In the genomic region with DNA sequence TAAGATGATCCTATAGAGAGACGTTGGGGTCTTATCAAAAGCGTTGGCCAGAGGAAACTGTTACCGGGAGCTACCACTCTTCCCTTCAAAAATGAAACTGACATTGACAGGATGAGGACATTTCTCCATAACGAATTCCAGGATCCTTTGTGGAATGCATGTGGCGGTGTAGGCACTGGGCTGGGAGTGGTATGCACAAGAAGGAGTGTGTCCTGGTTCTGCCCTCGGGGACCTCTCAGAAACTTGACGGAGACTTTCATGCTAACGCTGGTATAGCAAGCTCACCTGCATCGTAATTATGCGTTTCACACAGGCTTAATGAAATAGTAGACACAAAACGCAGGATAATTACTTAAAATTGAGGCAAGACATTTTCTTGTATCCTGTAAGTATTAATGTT, we compare ENCODE assay signal across 23 cellular contexts.
DNase-seq lines count a peak whose midpoint lies in the region; ATAC-seq, FAIRE-seq and TF ChIP-seq lines count a peak whose summit lies in the region.
"Had no signal": no experiment of that assay in that cellular context is flagged by ENCODE, and none has a peak within 500 bp of the region (broad histone marks: within the 10 kb centered on the region; RNA-seq: fewer than 3 reads in every experiment).

No MANE protein-coding gene starts in this region.

- no peak for DNase-seq in activated naive CD4-positive, alpha-beta T cell treated with anti-CD3 and anti-CD28 coated beads, Interleukin-2, amount 10 ng/mL, durations not matched to agents 7 days and 5 days
- DNase-seq in Daoy (ENCODE audit: low read depth): peak; percentile 29
- DNase-seq in GM19239 (ENCODE audit: insufficient read length, low spot score): no peak
- DNase-seq in neural crest cell (ENCODE audit: low read depth, low spot score): no peak
- DNase-seq in naive thymus-derived CD8-positive, alpha-beta T cell: no peak
- DNase-seq: 8988T; ACHN; AML-193; BE2C; C1 segment of cervical spinal cord; Caco-2; CD8-positive, alpha-beta T cell; DMS153; DND-41; EL; GF-D8; H9 had no signal

- ATAC-seq in HG03135 (IDR thresholded peaks at IDR 0.05; ENCODE audit: unreplicated experiment): no peak
- ATAC-seq in naive thymus-derived CD8-positive, alpha-beta T cell: no peak
- no peak for ATAC-seq in activated CD4-positive, CD25-positive, alpha-beta regulatory T cell treated with anti-CD3 and anti-CD28 coated beads, Interleukin-2, amount 50 U/mL, for 24 hours
- ATAC-seq: A549; CD8-positive, alpha-beta T cell; GM23338; HCT116 had no signal

- no peak for TF ChIP-seq CTCF in neural crest cell (conservative IDR thresholded peaks at IDR 0.05)

- H3K4me3 Mint-ChIP-seq in activated naive CD4-positive, alpha-beta T cell treated with anti-CD3 and anti-CD28 coated beads, Interleukin-2, amount 50 U/mL, for 24 hours: no peak overlapping the region
- no peak overlapping the region for H3K4me3 Mint-ChIP-seq in activated naive CD4-positive, alpha-beta T cell treated with anti-CD3 and anti-CD28 coated beads, Interleukin-2, amount 10 ng/mL, durations not matched to agents 7 days and 5 days
- no peak overlapping the region for H3K4me3 Mint-ChIP-seq in neural crest cell
- H3K4me3 Mint-ChIP-seq in naive thymus-derived CD8-positive, alpha-beta T cell: no peak overlapping the region
- H3K4me3 Mint-ChIP-seq: CD8-positive, alpha-beta T cell; GM23338; H9 had no signal

- POLR2A ChIA-PET in naive thymus-derived CD8-positive, alpha-beta T cell (lab: Charles Lee): no interaction called here

- CTCF ChIA-PET in activated naive CD4-positive, alpha-beta T cell treated with anti-CD3 and anti-CD28 coated beads, Interleukin-2, amount 10 ng/mL, durations not matched to agents 7 days and 5 days (lab: Charles Lee): no interaction called here

- peak overlapping the region; percentile 11 for H3K27ac Mint-ChIP-seq in activated naive CD4-positive, alpha-beta T cell treated with anti-CD3 and anti-CD28 coated beads, Interleukin-2, amount 50 U/mL, for 24 hours
- H3K27ac Mint-ChIP-seq in activated naive CD4-positive, alpha-beta T cell treated with anti-CD3 and anti-CD28 coated beads, Interleukin-2, amount 10 ng/mL, durations not matched to agents 7 days and 5 days: no peak overlapping the region
- H3K27ac Mint-ChIP-seq in neural crest cell (ENCODE audit: unreplicated experiment): peak overlapping the region; percentile 76
- peak overlapping the region in 2 of 10 donors; percentile 21 to 53 for H3K27ac Mint-ChIP-seq in naive thymus-derived CD8-positive, alpha-beta T cell
- H3K27ac Mint-ChIP-seq: CD8-positive, alpha-beta T cell; GM23338; H9 had no signal

- peaks cover 1% of the 10 kb centered on the region for H3K36me3 Mint-ChIP-seq in activated naive CD4-positive, alpha-beta T cell treated with anti-CD3 and anti-CD28 coated beads, Interleukin-2, amount 50 U/mL, for 24 hours
- H3K36me3 Mint-ChIP-seq in activated naive CD4-positive, alpha-beta T cell treated with anti-CD3 and anti-CD28 coated beads, Interleukin-2, amount 10 ng/mL, durations not matched to agents 7 days and 5 days: peaks cover 6% of the 10 kb centered on the region
- no peaks in the 10 kb centered on the region for H3K36me3 Mint-ChIP-seq in neural crest cell (ENCODE audit: low read depth)
- H3K36me3 Mint-ChIP-seq in naive thymus-derived CD8-positive, alpha-beta T cell: no peaks in the 10 kb centered on the region
- H3K36me3 Mint-ChIP-seq: CD8-positive, alpha-beta T cell had no signal

- H3K27me3 Mint-ChIP-seq in activated naive CD4-positive, alpha-beta T cell treated with anti-CD3 and anti-CD28 coated beads, Interleukin-2, amount 50 U/mL, for 24 hours: no peaks in the 10 kb centered on the region
- no peaks in the 10 kb centered on the region for H3K27me3 Mint-ChIP-seq in activated naive CD4-positive, alpha-beta T cell treated with anti-CD3 and anti-CD28 coated beads, Interleukin-2, amount 10 ng/mL, durations not matched to agents 7 days and 5 days
- no peaks in the 10 kb centered on the region for H3K27me3 Mint-ChIP-seq in neural crest cell (ENCODE audit: low read depth)
- H3K27me3 Mint-ChIP-seq in naive thymus-derived CD8-positive, alpha-beta T cell: no peaks in the 10 kb centered on the region

- H3K4me1 Mint-ChIP-seq in activated naive CD4-positive, alpha-beta T cell treated with anti-CD3 and anti-CD28 coated beads, Interleukin-2, amount 50 U/mL, for 24 hours: peaks cover 55% of the 10 kb centered on the region
- peaks cover 49% of the 10 kb centered on the region for H3K4me1 Mint-ChIP-seq in activated naive CD4-positive, alpha-beta T cell treated with anti-CD3 and anti-CD28 coated beads, Interleukin-2, amount 10 ng/mL, durations not matched to agents 7 days and 5 days
- H3K4me1 Mint-ChIP-seq in neural crest cell: peaks cover 29% of the 10 kb centered on the region
- H3K4me1 Mint-ChIP-seq in naive thymus-derived CD8-positive, alpha-beta T cell: peaks cover 19 to 66% (median 58%) of the 10 kb centered on the region in 4 donors

- peak; percentile 23 for FAIRE-seq in GM19239 (lab: Jason Lieb, UNC)
- FAIRE-seq: A549 had no signal

- peaks cover 4% of the 10 kb centered on the region for H3K9me3 Mint-ChIP-seq in activated naive CD4-positive, alpha-beta T cell treated with anti-CD3 and anti-CD28 coated beads, Interleukin-2, amount 50 U/mL, for 24 hours
- H3K9me3 Mint-ChIP-seq in activated naive CD4-positive, alpha-beta T cell treated with anti-CD3 and anti-CD28 coated beads, Interleukin-2, amount 10 ng/mL, durations not matched to agents 7 days and 5 days: peaks cover 7% of the 10 kb centered on the region
- peaks cover 3% of the 10 kb centered on the region for H3K9me3 Mint-ChIP-seq in neural crest cell
- H3K9me3 Mint-ChIP-seq in naive thymus-derived CD8-positive, alpha-beta T cell: peaks cover 0 to 13% (median 0%) of the 10 kb centered on the region in 9 donors
- H3K9me3 Mint-ChIP-seq: CD8-positive, alpha-beta T cell; GM23338 had no signal
